ENCODE assay signal across 14 cellular contexts in genomic region chr2:207394203-207394741, GRCh38.
DNase-seq lines count a peak whose midpoint lies in the region; ATAC-seq and TF ChIP-seq lines count a peak whose summit lies in the region.
"Had no signal": no experiment of that assay in that cellular context is flagged by ENCODE, and none has a peak within 500 bp of the region (broad histone marks: within the 10 kb centered on the region; RNA-seq: fewer than 3 reads in every experiment).

No MANE protein-coding gene starts in this region.

- ATAC-seq in GM21737 (IDR thresholded peaks at IDR 0.05; ENCODE audit: unreplicated experiment), result no peak

- H3K4me3 Mint-ChIP-seq in neural progenitor cell, result no peak overlapping the region
- H3K4me3 Mint-ChIP-seq: activated B cell treated with CpG ODN at 0.5 μM for 24 hours; CD14-positive monocyte; memory B cell; stimulated activated naive CD8-positive, alpha-beta T cell treated with anti-CD3 and anti-CD28 coated beads, Interleukin-15, amount 100 ng/mL, for 72 hours had no signal

- DNase-seq in EL, result peak; percentile 47
- DNase-seq in NCI-H226, result peak; percentile 3
- DNase-seq in cardiac fibroblast (ENCODE audit: low read depth in 2 of 2), result peak; percentile 62 to 90
- DNase-seq in neural progenitor cell (ENCODE audit: low spot score), result no peak
- DNase-seq in T-helper 2 cell, result no peak
- DNase-seq in effector CD8-positive, alpha-beta T cell (lab: John Stamatoyannopoulos, UW), result no peak
- DNase-seq in NCI-H2171 (lab: John Stamatoyannopoulos, UW), result no peak
- DNase-seq: activated B cell treated with CpG ODN at 0.5 μM for 24 hours, NCI-H1092 treated with DMSO at 0.1 percent for 48 hours had no signal

- no peaks in the 10 kb centered on the region for H4K20me1 ChIP-seq in neural progenitor cell (ENCODE audit: low read depth)

- no peaks in the 10 kb centered on the region for H3K79me2 ChIP-seq in neural progenitor cell (ENCODE audit: low read depth)

- no peaks in the 10 kb centered on the region for H3K27me3 Mint-ChIP-seq in neural progenitor cell (ENCODE audit: insufficient read depth, low read depth)
- H3K27me3 Mint-ChIP-seq: stimulated activated naive CD8-positive, alpha-beta T cell treated with anti-CD3 and anti-CD28 coated beads, Interleukin-15, amount 100 ng/mL, for 72 hours had no signal

- H3K36me3 Mint-ChIP-seq in neural progenitor cell, result peaks cover 3% of the 10 kb centered on the region
- H3K36me3 Mint-ChIP-seq: CD14-positive monocyte had no signal

- H3K9me3 Mint-ChIP-seq in neural progenitor cell, result peaks cover 6% of the 10 kb centered on the region

- H3K4me2 ChIP-seq in neural progenitor cell, result no peak overlapping the region

- no peak overlapping the region for H2AFZ ChIP-seq in neural progenitor cell (replicated peaks)

- H3K27ac Mint-ChIP-seq in neural progenitor cell, result peak overlapping the region; percentile 9
- H3K27ac Mint-ChIP-seq: activated B cell treated with CpG ODN at 0.5 μM for 24 hours, memory B cell had no signal

- H3K27me3 ChIP-seq in neural progenitor cell, result no peaks in the 10 kb centered on the region

- no peaks in the 10 kb centered on the region for H3K9me3 ChIP-seq in neural progenitor cell (ENCODE audit: low read depth)
- H3K9me3 ChIP-seq: psoas muscle had no signal

- H3K36me3 ChIP-seq in neural progenitor cell, result no peaks in the 10 kb centered on the region

- peaks cover 39% of the 10 kb centered on the region for H3K4me1 Mint-ChIP-seq in neural progenitor cell
- H3K4me1 Mint-ChIP-seq: activated B cell treated with CpG ODN at 0.5 μM for 24 hours; memory B cell; stimulated activated naive CD8-positive, alpha-beta T cell treated with anti-CD3 and anti-CD28 coated beads, Interleukin-15, amount 100 ng/mL, for 72 hours had no signal

- H3F3A ChIP-seq in neural progenitor cell (ENCODE audit: low read depth), result peaks cover 19% of the 10 kb centered on the region

- no peak overlapping the region for H3K27ac ChIP-seq in neural progenitor cell
- H3K27ac ChIP-seq: psoas muscle had no signal

- H3K4me3 ChIP-seq in cardiac fibroblast (replicated peaks in 1 of 2; ENCODE audit: low read depth in 2 of 2, low read length in 2 of 2) (no peak overlapping the region), neural progenitor cell (no peak overlapping the region)
- H3K4me3 ChIP-seq: psoas muscle had no signal

- H3K9ac ChIP-seq in neural progenitor cell, result no peak overlapping the region

- TF ChIP-seq CTCF in cardiac fibroblast (IDR thresholded peaks at IDR 0.05; ENCODE audit: low read depth, low read length), result no peak
- no peak for TF ChIP-seq CTCF in neural progenitor cell (IDR thresholded peaks at IDR 0.05)

- peaks cover 36% of the 10 kb centered on the region for H3K4me1 ChIP-seq in neural progenitor cell
- H3K4me1 ChIP-seq: psoas muscle had no signal

Comparison
In these comparisons a context has a peak if more than half of its experiments do, and no peak if none do; other contexts are left out.
1. DNase-seq: peak in EL (single experiment), NCI-H226 (single experiment) and cardiac fibroblast (2 of 2); none in neural progenitor cell (single experiment), T-helper 2 cell (0 of 5), effector CD8-positive, alpha-beta T cell (single experiment) and NCI-H2171 (single experiment).